Comparison of ENCODE assay signal across 23 cellular contexts in the genomic region with DNA sequence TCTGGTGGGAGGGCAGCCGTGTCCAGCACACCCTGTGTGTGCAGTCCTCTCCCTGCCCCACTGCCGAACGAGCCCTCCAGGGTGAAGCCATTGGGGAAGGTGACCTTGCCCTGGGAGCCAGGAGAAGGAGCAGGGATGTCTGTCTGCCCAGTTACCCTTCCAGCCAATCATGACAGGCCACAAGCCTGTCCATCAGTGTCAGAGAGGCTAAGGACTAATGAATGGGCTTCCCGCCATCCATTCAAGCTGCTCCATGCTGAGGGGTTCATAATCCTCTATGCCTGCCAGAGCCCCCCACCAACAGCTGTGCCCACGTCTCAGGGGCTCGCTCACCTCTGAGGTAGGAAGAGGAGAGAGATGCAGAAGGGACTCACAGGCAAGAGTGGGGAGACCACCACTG. TPM values are rescaled to one million over a fixed set of nuclear protein-coding genes. Genes with fewer than 3 reads are reported as not detected.
DNase-seq lines count a peak whose midpoint lies in the region; ATAC-seq, FAIRE-seq and TF ChIP-seq lines count a peak whose summit lies in the region.
"Had no signal": no experiment of that assay in that cellular context is flagged by ENCODE, and none has a peak within 500 bp of the region (broad histone marks: within the 10 kb centered on the region; RNA-seq: fewer than 3 reads in every experiment).

No MANE protein-coding gene starts in this region.

- peaks cover 2% of the 10 kb centered on the region for H3K79me1 ChIP-seq in neuronal stem cell (ENCODE audit: low read depth, low read length)

- DNase-seq in GM23338 (ENCODE audit: low spot score): no peak
- DNase-seq in HEK293T (ENCODE audit: extremely low spot score): no peak
- no peak for DNase-seq in bronchial epithelial cell (ENCODE audit: low read depth)
- DNase-seq in neuronal stem cell (ENCODE audit: low spot score): no peak
- no peak for DNase-seq in GM13977 (ENCODE audit: low spot score)
- no peak for DNase-seq in psoas muscle
- DNase-seq: C1 segment of cervical spinal cord; Calu3; CD4-positive, alpha-beta memory T cell; COR-L47; DMS53; DMS79 treated with DMSO at 0.1 percent for 48 hours; GF-D8; GM23248 had no signal

- no peaks in the 10 kb centered on the region for H3K9me3 Mint-ChIP-seq in GM23338
- H3K9me3 Mint-ChIP-seq: CD4-positive, alpha-beta memory T cell had no signal

- H3K27me3 Mint-ChIP-seq in GM23338 (ENCODE audit: insufficient read depth, low read depth, poor library complexity): peaks cover 17% of the 10 kb centered on the region
- H3K27me3 Mint-ChIP-seq: CD4-positive, alpha-beta memory T cell had no signal

- no peaks in the 10 kb centered on the region for H3K79me2 ChIP-seq in GM23338 (replicated peaks; ENCODE audit: insufficient read depth)

- H3K36me3 ChIP-seq in GM23338 (ENCODE audit: insufficient read depth) (no peaks in the 10 kb centered on the region), bronchial epithelial cell (ENCODE audit: control insufficient read depth, insufficient read depth, low read length) (peaks cover 91% of the 10 kb centered on the region), neuronal stem cell (replicated peaks in 1 of 2; ENCODE audit: control insufficient read depth in 2 of 2, insufficient read depth in 2 of 2, low read length in 2 of 2) (no peaks in the 10 kb centered on the region), psoas muscle (ENCODE audit: insufficient read depth in 1 of 2, low read depth in 1 of 2) (peaks cover 0 to 69% of the 10 kb centered on the region in 2 donors)
- H3K36me3 ChIP-seq: HAP-1 had no signal

- H3K27me3 ChIP-seq in GM23338 (ENCODE audit: insufficient read depth) (no peaks in the 10 kb centered on the region), bronchial epithelial cell (ENCODE audit: control insufficient read depth, insufficient read depth, low read length) (no peaks in the 10 kb centered on the region), neuronal stem cell (ENCODE audit: control insufficient read depth in 3 of 3, insufficient read depth in 3 of 3, low read depth in 1 of 3, low read length in 3 of 3) (no peaks in the 10 kb centered on the region), psoas muscle (ENCODE audit: insufficient read depth in 3 of 3, low read length in 2 of 3) (no peaks in the 10 kb centered on the region)

- no peak overlapping the region for H3K4me3 Mint-ChIP-seq in GM23338
- H3K4me3 Mint-ChIP-seq: CD4-positive, alpha-beta memory T cell had no signal

- no peak overlapping the region for H3K27ac Mint-ChIP-seq in GM23338

- no CpG with 5 or more reads among the region's 6 CpGs for WGBS in neuronal stem cell (ENCODE audit: extremely low coverage in 2 of 2, insufficient read length in 2 of 2, insufficient replicate concordance in 1 of 2), 2 donors
- WGBS in psoas muscle, 3 donors: 94 to 96% (median 96%) methylated on average over 6 of the region's 6 CpGs

- H2AK5ac ChIP-seq in neuronal stem cell (ENCODE audit: low read depth, low read length): no peak overlapping the region

- 0 out of 2 replicates have a peak, but pooled peaks cover 4% of the 10 kb centered on the region for H3K9me2 ChIP-seq in GM23338 (ENCODE audit: insufficient read depth)

- no peak overlapping the region for H2BK5ac ChIP-seq in neuronal stem cell (ENCODE audit: low read length)

- no peak overlapping the region for H3K4me2 ChIP-seq in GM23338
- H3K4me2 ChIP-seq in neuronal stem cell (ENCODE audit: insufficient read depth, low read length, poor library complexity, severe bottlenecking): no peak overlapping the region

- CTCF ChIA-PET in HEK293T (lab: Yijun Ruan, JAX): no interaction called here

- no peak overlapping the region for H2AFZ ChIP-seq in GM23338
- no peak overlapping the region for H2AFZ ChIP-seq in neuronal stem cell (ENCODE audit: low read length)
- H2AFZ ChIP-seq: GM23248 had no signal

- H3K9ac ChIP-seq in neuronal stem cell (ENCODE audit: low read depth, low read length, poor library complexity): no peak overlapping the region
- H3K9ac ChIP-seq: GM23248 had no signal

- H4K91ac ChIP-seq in neuronal stem cell (ENCODE audit: low read depth, low read length, poor library complexity): no peak overlapping the region

- in situ Hi-C loops in GM13977 (cut with MboI; ENCODE audit: low pct_unique_long_range_greater_than_20kb, low sequenced_read_pairs, unreplicated experiment): no loop called here

- TF ChIP-seq CTCF in GM23338 (conservative IDR thresholded peaks at IDR 0.05; ENCODE audit: low read depth in 2 of 2): no peak
- TF ChIP-seq CTCF in bronchial epithelial cell (IDR thresholded peaks at IDR 0.05; ENCODE audit: insufficient read depth, low read length, severe bottlenecking): no peak
- no peak for TF ChIP-seq CTCF in GM13977 (IDR thresholded peaks at IDR 0.05; ENCODE audit: extremely low read depth, insufficient read depth, missing control alignments)
- TF ChIP-seq CTCF in psoas muscle (IDR thresholded peaks at IDR 0.05): no peak

- H3K27ac ChIP-seq in GM23338 (ENCODE audit: low read depth) (no peak overlapping the region), neuronal stem cell (replicated peaks; ENCODE audit: low read length) (no peak overlapping the region), psoas muscle (no peak overlapping the region)
- H3K27ac ChIP-seq: GM23248 had no signal

- H2BK120ac ChIP-seq in neuronal stem cell (ENCODE audit: low read depth, low read length): no peak overlapping the region

- H3K4ac ChIP-seq in neuronal stem cell (ENCODE audit: low read length): no peak overlapping the region

- peak; percentile 58 for FAIRE-seq in bronchial epithelial cell (lab: Jason Lieb, UNC)
- FAIRE-seq: GM12891, H54 had no signal

- peaks cover 4% of the 10 kb centered on the region for H3K36me3 Mint-ChIP-seq in GM23338 (ENCODE audit: low read depth)

- H3K14ac ChIP-seq in neuronal stem cell (ENCODE audit: low read length): no peak overlapping the region

- no peak overlapping the region for H3K4me3 ChIP-seq in GM23338
- no peak overlapping the region for H3K4me3 ChIP-seq in bronchial epithelial cell (ENCODE audit: low read depth, low read length)
- no peak overlapping the region for H3K4me3 ChIP-seq in neuronal stem cell (ENCODE audit: low read length in 2 of 2)
- no peak overlapping the region for H3K4me3 ChIP-seq in psoas muscle
- H3K4me3 ChIP-seq: GM23248, HAP-1 had no signal

- ATAC-seq in GM23338 (peak; percentile 11; the same call in 1 of the 3 replicates), GM21786 (IDR thresholded peaks at IDR 0.05; ENCODE audit: unreplicated experiment) (no peak), psoas muscle (no peak)

- H3K4me1 Mint-ChIP-seq in GM23338: no peaks in the 10 kb centered on the region; the same call in 2 of the 3 replicates
- H3K4me1 Mint-ChIP-seq: CD4-positive, alpha-beta memory T cell had no signal

- H3F3A ChIP-seq in GM23338 (replicated peaks; ENCODE audit: low read depth): no peaks in the 10 kb centered on the region

- H2BK12ac ChIP-seq in neuronal stem cell (ENCODE audit: low read length): no peak overlapping the region

- H4K8ac ChIP-seq in neuronal stem cell (ENCODE audit: low read depth, low read length): no peak overlapping the region

- H3K9me3 ChIP-seq in neuronal stem cell (replicated peaks in 1 of 2; ENCODE audit: control insufficient read depth in 2 of 2, insufficient read depth in 1 of 2, low read depth in 1 of 2, low read length in 2 of 2): no peaks in the 10 kb centered on the region
- H3K9me3 ChIP-seq in psoas muscle: no peaks in the 10 kb centered on the region
- H3K9me3 ChIP-seq: HAP-1 had no signal

- no peak overlapping the region for H2BK15ac ChIP-seq in neuronal stem cell (ENCODE audit: low read length)

- POLR2A ChIA-PET in HEK293T (lab: Yijun Ruan, JAX): no interaction called here

- intact Hi-C loops in psoas muscle (cut with DNase I): no loop called here

- H3K4me1 ChIP-seq in GM23338 (ENCODE audit: insufficient read depth): no peaks in the 10 kb centered on the region
- peaks cover 0 to 14% of the 10 kb centered on the region in 2 donors for H3K4me1 ChIP-seq in neuronal stem cell (ENCODE audit: control insufficient read depth in 2 of 2, insufficient read depth in 1 of 2, low read depth in 1 of 2, low read length in 2 of 2)
- H3K4me1 ChIP-seq in psoas muscle: peaks cover 4% of the 10 kb centered on the region
- H3K4me1 ChIP-seq: HAP-1 had no signal

- H3K23ac ChIP-seq in neuronal stem cell (ENCODE audit: low read depth, low read length, poor library complexity): peak overlapping the region; percentile 2

- no peaks in the 10 kb centered on the region; the same call in 1 of the 2 replicates for H4K20me1 ChIP-seq in GM23338 (replicated peaks; ENCODE audit: insufficient read depth)

- no peak overlapping the region for H3K18ac ChIP-seq in neuronal stem cell (ENCODE audit: low read length)

TF ChIP-seq in GM23338, 12 proteins besides CTCF, POLR2A, EP300 and RAD21 (continues in another document):
- TF ChIP-seq NANOG (IDR thresholded peaks at IDR 0.05; ENCODE audit: borderline replicate concordance) (no peak), EZH2 (IDR thresholded peaks at IDR 0.05; ENCODE audit: low read depth, unreplicated experiment) (no peak), JUNB (IDR thresholded peaks at IDR 0.05; ENCODE audit: unreplicated experiment) (no peak)

RNA-seq across cellular contexts. Expression of a gene that starts 15.2 kb away (rescaled TPM):
- total RNA-seq in GM23338 (2014; rRNA removed; shearing (Covaris generic)): 8.7 and 11.8 TPM in 2 replicates
- 2.6 and 3.4 TPM in 2 replicates for polyA plus RNA-seq in GM23338 (2016; fragmentation: Nextera tagmentation; extraction: Ambion mirVana)
- 163 and 240 TPM in 2 replicates for total RNA-seq in bronchial epithelial cell
- polyA plus RNA-seq in neuronal stem cell (2013, experiment 1 of 2): 0.78 TPM
- 0.60 TPM for polyA plus RNA-seq in neuronal stem cell (2013, experiment 2 of 2)
- total RNA-seq in psoas muscle: 10 to 100 TPM in 1 of 4 donors, 1 to 10 TPM in 3; 5.0 to 10.1 (median 8.0) TPM
- polyA plus RNA-seq in psoas muscle: 1 to 10 TPM; 5.2 to 6.6 (median 5.5) TPM

RNA-seq across cellular contexts. Expression of a gene that starts 22.9 kb away (rescaled TPM):
- total RNA-seq in GM23338 (2014; rRNA removed; shearing (Covaris generic)): 0.16 and 1.2 TPM in 2 replicates
- 0.70 and 0.84 TPM in 2 replicates for polyA plus RNA-seq in GM23338 (2016; fragmentation: Nextera tagmentation; extraction: Ambion mirVana)
- 1.3 and 1.6 TPM in 2 replicates for total RNA-seq in bronchial epithelial cell
- 0.26 TPM for polyA plus RNA-seq in neuronal stem cell (2013, experiment 1 of 2)
- 0.30 TPM for polyA plus RNA-seq in neuronal stem cell (2013, experiment 2 of 2)
- total RNA-seq in psoas muscle: 1 to 10 TPM in 1 of 4 donors, under 1 TPM in 3; 0.27 to 2.2 (median 0.33) TPM
- 1 to 10 TPM in 1 of 3 donors, under 1 TPM in 2; 0.40 to 1.1 (median 0.65) TPM for polyA plus RNA-seq in psoas muscle
- total RNA-seq: A172, A673, Daoy, G401 had no signal
- polyA plus RNA-seq: GM23248 had no signal

RNA-seq across cellular contexts. Expression of a gene that starts 39.4 kb away (rescaled TPM):
- 1.4 and 1.5 TPM in 2 replicates for total RNA-seq in GM23338 (2014; rRNA removed; shearing (Covaris generic))
- polyA plus RNA-seq in GM23338 (2016; fragmentation: Nextera tagmentation; extraction: Ambion mirVana) (0.50 and 0.60 TPM in 2 replicates), psoas muscle (under 1 TPM; 0.01 to 0.15 (median 0.07) TPM)
- total RNA-seq in bronchial epithelial cell (not detected in 2 replicates), psoas muscle (under 1 TPM in 3 of 4 donors, not detected in 1; 0.12 to 0.34 (median 0.23) TPM)
- 0.64 TPM for polyA plus RNA-seq in neuronal stem cell (2013, experiment 1 of 2)
- polyA plus RNA-seq in neuronal stem cell (2013, experiment 2 of 2): 0.57 TPM
- total RNA-seq: A172; A673; Calu3; CD4-positive, alpha-beta memory T cell; Daoy; G401; GM23248 had no signal
- polyA plus RNA-seq: BJ; CD4-positive, alpha-beta memory T cell; GM23248 had no signal

Comparison
In these comparisons a context has a peak if more than half of its experiments do, and no peak if none do; other contexts are left out.
1. RNA of a gene that starts 15.2 kb away (total RNA-seq): 163 to 240 TPM in bronchial epithelial cell; 8.7 to 11.8 TPM in GM23338 and 5.0 to 10.1 TPM in psoas muscle; every median in the first group is over 10 times any median in the second.